In the genomic region with DNA sequence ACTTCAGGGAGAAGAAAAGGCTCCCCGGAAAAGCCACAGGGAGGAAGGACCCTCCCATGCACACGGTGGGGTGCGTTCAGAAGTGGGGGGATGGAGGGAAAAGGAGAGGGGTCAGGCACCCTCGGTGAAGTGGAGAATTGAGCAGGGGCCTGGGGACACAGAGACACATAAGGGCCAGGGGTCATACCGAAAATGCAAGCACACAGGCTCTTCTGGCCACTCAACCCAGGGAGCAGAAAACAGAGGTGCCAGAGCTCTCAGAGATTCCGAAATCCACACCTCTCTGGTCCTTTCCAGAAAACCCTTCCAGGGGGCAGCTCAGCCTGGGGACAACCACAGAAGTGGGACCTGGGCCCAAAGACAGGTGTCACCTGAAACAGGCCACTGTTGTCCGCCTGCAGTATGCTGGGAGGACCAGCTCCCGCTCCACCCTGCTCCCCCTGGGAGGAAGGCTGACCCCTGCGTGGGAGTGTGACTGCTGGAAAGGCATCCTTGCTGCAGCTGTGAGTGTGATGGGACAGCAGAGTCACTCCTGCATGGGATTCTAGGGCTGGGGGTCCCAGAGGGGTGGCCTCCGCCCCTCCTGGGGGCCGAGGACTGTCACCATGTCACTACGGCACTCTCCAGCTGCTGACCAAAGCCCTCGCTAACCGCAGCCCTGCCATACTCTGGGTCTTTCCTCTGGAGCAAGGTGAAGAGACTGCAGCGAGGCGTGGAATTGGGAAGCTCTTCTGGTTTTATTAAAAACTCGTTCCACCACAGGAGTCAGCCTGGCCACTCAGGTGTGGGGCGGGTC, we compare ENCODE assay signal across 8 cellular contexts.
DNase-seq lines count a peak whose midpoint lies in the region; ATAC-seq and TF ChIP-seq lines count a peak whose summit lies in the region.

No MANE protein-coding gene starts in this region.

- ATAC-seq in HG03460 (IDR thresholded peaks at IDR 0.05; ENCODE audit: unreplicated experiment) = no peak
- no peak for ATAC-seq in GM21717 (IDR thresholded peaks at IDR 0.05; ENCODE audit: unreplicated experiment)

- TF ChIP-seq CTCF in GM20000 (IDR thresholded peaks at IDR 0.05; ENCODE audit: extremely low read depth, missing control alignments) = no peak

- peak overlapping the region; percentile 83 for H3K9ac ChIP-seq in iPS-18a (ENCODE audit: low read length)
- H3K9ac ChIP-seq in skeletal muscle satellite cell (ENCODE audit: low read depth, low read length) = peak overlapping the region; percentile 82

- peak overlapping the region; percentile 99 for H3K27ac ChIP-seq in angular gyrus (ENCODE audit: low read depth, low read length)
- H3K27ac ChIP-seq in iPS-18a (ENCODE audit: low read length) = no peak overlapping the region

- DNase-seq in GM20000 (ENCODE audit: low spot score) (peak; percentile 43), NCI-H510A (lab: John Stamatoyannopoulos, UW) (no peak), hippocampal formation (lab: John Stamatoyannopoulos, UW) (no peak)

- H3K4me1 ChIP-seq in iPS-18a (ENCODE audit: control insufficient read depth, low read depth, low read length) (peaks cover 14% of the 10 kb centered on the region), skeletal muscle satellite cell (ENCODE audit: control insufficient read depth, insufficient read depth, low read length) (peaks cover 23% of the 10 kb centered on the region)

- H3K27me3 ChIP-seq in iPS-18a (ENCODE audit: control insufficient read depth, insufficient read depth, low read length) (peaks cover 8% of the 10 kb centered on the region), skeletal muscle satellite cell (ENCODE audit: control insufficient read depth, insufficient read depth, low read length) (no peaks in the 10 kb centered on the region)

- H3K36me3 ChIP-seq in iPS-18a (ENCODE audit: control insufficient read depth, low read depth, low read length) = no peaks in the 10 kb centered on the region
- H3K36me3 ChIP-seq in skeletal muscle satellite cell (ENCODE audit: insufficient read depth, low read length) = peaks cover 6% of the 10 kb centered on the region

- H3K9me3 ChIP-seq in iPS-18a (ENCODE audit: control insufficient read depth, low read depth, low read length) = no peaks in the 10 kb centered on the region
- no peaks in the 10 kb centered on the region for H3K9me3 ChIP-seq in skeletal muscle satellite cell (replicated peaks; ENCODE audit: low read length)

- H3K4me3 ChIP-seq in iPS-18a (ENCODE audit: low read length) (peak overlapping the region; percentile 63), skeletal muscle satellite cell (ENCODE audit: low read length) (peak overlapping the region; percentile 53)

- peak overlapping the region; percentile 76 for H3K4me2 ChIP-seq in skeletal muscle satellite cell (ENCODE audit: low read length)
